20 cellular contexts compared by ENCODE assay signal in the genomic region with DNA sequence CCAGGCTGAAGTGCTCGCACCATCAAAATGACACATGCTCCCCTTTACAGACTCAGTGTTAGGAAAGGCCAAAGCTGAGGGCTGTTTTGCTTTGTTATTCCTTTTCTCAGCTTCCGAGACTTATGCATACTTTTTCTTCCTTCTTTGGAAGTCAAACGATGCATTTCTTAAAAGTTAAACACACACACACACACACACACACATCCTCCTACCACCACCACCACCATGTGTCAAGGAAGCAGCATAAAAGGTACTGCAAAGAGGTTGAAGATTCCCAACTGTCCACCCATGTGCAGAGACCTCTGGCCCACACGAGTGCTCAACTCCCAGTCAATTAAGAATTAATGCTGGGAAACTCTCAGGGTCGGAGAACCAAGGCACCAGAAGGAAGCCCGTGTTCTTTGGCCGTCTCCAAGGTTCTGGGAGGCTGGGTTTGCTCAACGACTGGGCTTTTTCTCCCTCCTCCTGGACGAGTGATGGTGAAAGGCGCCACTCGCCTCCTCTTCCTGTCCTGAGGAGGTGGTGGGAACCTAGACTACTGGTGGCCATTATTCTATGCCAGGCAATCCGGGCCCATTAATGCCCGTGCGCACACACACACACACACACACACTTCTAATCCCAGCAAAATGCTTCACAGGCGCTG. TPM values are rescaled to one million over a fixed set of nuclear protein-coding genes. Genes with fewer than 3 reads are reported as not detected.
DNase-seq lines count a peak whose midpoint lies in the region; ATAC-seq, FAIRE-seq and TF ChIP-seq lines count a peak whose summit lies in the region.
"Had no signal": no experiment of that assay in that cellular context is flagged by ENCODE, and none has a peak within 500 bp of the region (broad histone marks: within the 10 kb centered on the region; RNA-seq: fewer than 3 reads in every experiment).

No MANE protein-coding gene starts in this region.

- peaks cover 5% of the 10 kb centered on the region for H3K36me3 ChIP-seq in bronchial epithelial cell (ENCODE audit: control insufficient read depth, insufficient read depth, low read length)
- H3K36me3 ChIP-seq: cardiac muscle cell, MG63 had no signal

- H3K36me3 Mint-ChIP-seq in glutamatergic neuron (ENCODE audit: unreplicated experiment) = no peaks in the 10 kb centered on the region
- H3K36me3 Mint-ChIP-seq: activated naive CD8-positive, alpha-beta T cell treated with anti-CD3 and anti-CD28 coated beads, Interleukin-2, amount 10 ng/mL, durations not matched to agents 7 days and 5 days; stimulated activated memory B cell treated with anti-CD40 and anti-IgM and Interleukin-4, amounts not matched to agents 10 μg/mL and 1 μg/mL and 100 μg/mL, for 72 hours had no signal

- H3K4me3 ChIP-seq in bronchial epithelial cell (ENCODE audit: low read depth, low read length) = no peak overlapping the region
- H3K4me3 ChIP-seq: cardiac muscle cell, MG63 had no signal

- no peaks in the 10 kb centered on the region for H3K27me3 ChIP-seq in bronchial epithelial cell (ENCODE audit: control insufficient read depth, insufficient read depth, low read length)
- H3K27me3 ChIP-seq: cardiac muscle cell, MG63 had no signal

- H3K27me3 Mint-ChIP-seq in glutamatergic neuron (ENCODE audit: unreplicated experiment) = no peaks in the 10 kb centered on the region

- no peak for TF ChIP-seq CTCF in bronchial epithelial cell (IDR thresholded peaks at IDR 0.05; ENCODE audit: insufficient read depth, low read length, severe bottlenecking)
- no peak for TF ChIP-seq CTCF in glutamatergic neuron (IDR thresholded peaks at IDR 0.05; ENCODE audit: partially characterized antibody, unreplicated experiment)

- peak; percentile 36 for FAIRE-seq in bronchial epithelial cell (lab: Jason Lieb, UNC)
- FAIRE-seq: frontal cortex had no signal

- H3K9me3 Mint-ChIP-seq in glutamatergic neuron (ENCODE audit: unreplicated experiment) = no peaks in the 10 kb centered on the region
- H3K9me3 Mint-ChIP-seq: activated CD4-positive, alpha-beta T cell treated with anti-CD3 and anti-CD28 coated beads, Interleukin-2, amount 10 ng/mL, durations not matched to agents 24 days and 14 days; activated naive CD8-positive, alpha-beta T cell treated with anti-CD3 and anti-CD28 coated beads, Interleukin-2, amount 10 ng/mL, durations not matched to agents 7 days and 5 days; stimulated activated memory B cell treated with anti-CD40 and anti-IgM and Interleukin-4, amounts not matched to agents 10 μg/mL and 1 μg/mL and 100 μg/mL, for 72 hours had no signal

- H3K4me1 Mint-ChIP-seq in glutamatergic neuron (ENCODE audit: low read depth, unreplicated experiment) = peaks cover 13% of the 10 kb centered on the region
- H3K4me1 Mint-ChIP-seq: activated CD4-positive, alpha-beta T cell treated with anti-CD3 and anti-CD28 coated beads, Interleukin-2, amount 10 ng/mL, durations not matched to agents 24 days and 14 days; activated naive CD8-positive, alpha-beta T cell treated with anti-CD3 and anti-CD28 coated beads, Interleukin-2, amount 10 ng/mL, durations not matched to agents 7 days and 5 days; stimulated activated memory B cell treated with anti-CD40 and anti-IgM and Interleukin-4, amounts not matched to agents 10 μg/mL and 1 μg/mL and 100 μg/mL, for 72 hours had no signal

- ATAC-seq in left cardiac atrium = peak; percentile 28 to 48
- ATAC-seq: sciatic nerve; stimulated activated memory B cell treated with anti-CD40 and anti-IgM and Interleukin-4, amounts not matched to agents 10 μg/mL and 1 μg/mL and 100 μg/mL, for 72 hours had no signal

- H3K27ac Mint-ChIP-seq in glutamatergic neuron (ENCODE audit: unreplicated experiment) = no peak overlapping the region
- H3K27ac Mint-ChIP-seq: activated CD4-positive, alpha-beta T cell treated with anti-CD3 and anti-CD28 coated beads, Interleukin-2, amount 10 ng/mL, durations not matched to agents 24 days and 14 days; activated naive CD8-positive, alpha-beta T cell treated with anti-CD3 and anti-CD28 coated beads, Interleukin-2, amount 10 ng/mL, durations not matched to agents 7 days and 5 days; stimulated activated memory B cell treated with anti-CD40 and anti-IgM and Interleukin-4, amounts not matched to agents 10 μg/mL and 1 μg/mL and 100 μg/mL, for 72 hours had no signal

- DNase-seq in bronchial epithelial cell (ENCODE audit: low read depth) = no peak
- no peak for DNase-seq in left cardiac atrium
- DNase-seq in posterior vena cava (ENCODE audit: low spot score) = peak; percentile 52
- no peak for DNase-seq in glutamatergic neuron
- no peak for DNase-seq in DMS79 treated with DMSO at 0.1 percent for 48 hours (lab: John Stamatoyannopoulos, UW)
- DNase-seq in iPS-NIHi7 (ENCODE audit: extremely low spot score) = no peak
- DNase-seq in activated effector memory CD4-positive, alpha-beta T cell treated with Interleukin-2 at 50 U/mL for 16 hours = no peak
- DNase-seq: activated CD4-positive, alpha-beta T cell treated with anti-CD3 and anti-CD28 coated beads, Interleukin-2, amount 10 ng/mL, durations not matched to agents 24 days and 14 days; activated naive CD8-positive, alpha-beta T cell treated with anti-CD3 and anti-CD28 coated beads, Interleukin-2, amount 10 ng/mL, durations not matched to agents 7 days and 5 days; COR-L47; MG63; midbrain; NCI-H1694; NCI-H748 treated with DMSO at 0.1 percent for 48 hours; OCI-M1; SIG-M5 had no signal

- H3K4me3 Mint-ChIP-seq in glutamatergic neuron (ENCODE audit: unreplicated experiment) = no peak overlapping the region
- H3K4me3 Mint-ChIP-seq: activated CD4-positive, alpha-beta T cell treated with anti-CD3 and anti-CD28 coated beads, Interleukin-2, amount 10 ng/mL, durations not matched to agents 24 days and 14 days; activated naive CD8-positive, alpha-beta T cell treated with anti-CD3 and anti-CD28 coated beads, Interleukin-2, amount 10 ng/mL, durations not matched to agents 7 days and 5 days; stimulated activated memory B cell treated with anti-CD40 and anti-IgM and Interleukin-4, amounts not matched to agents 10 μg/mL and 1 μg/mL and 100 μg/mL, for 72 hours had no signal

- intact Hi-C loops in left cardiac atrium (cut with DNase I) (no loop called here), posterior vena cava (cut with DNase I) (loop anchor here in 1 of 2 donors (10.0 kb wide), 1 partner anchor 1112 kb away; no protein-coding TSS in a partner anchor)

RNA-seq across cellular contexts. Expression of a gene that starts 15.2 kb away (rescaled TPM):
- total RNA-seq in bronchial epithelial cell (1.3 and 2.0 TPM in 2 replicates), left cardiac atrium (10 to 100 TPM; 12.8 to 13.1 TPM), posterior vena cava (10 to 100 TPM; 22.9 to 41.8 TPM), glutamatergic neuron (ENCODE audit: unreplicated experiment) (0.91 TPM)
